ENCODE assay signal across 27 cellular contexts in genomic region chr3:5811051-5811450, GRCh38.
"Had no signal": no experiment of that assay in that cellular context is flagged by ENCODE, and none has a peak within 500 bp of the region (broad histone marks: within the 10 kb centered on the region; RNA-seq: fewer than 3 reads in every experiment).

No MANE protein-coding gene starts in this region.

- H3K4me1 Mint-ChIP-seq: T-cell had no signal

- H3K4me3 Mint-ChIP-seq: T-cell had no signal

- H3K36me3 ChIP-seq: MG63 had no signal

- H3K27me3 ChIP-seq: MG63 had no signal

- H3K4me2 ChIP-seq: PC-9 had no signal

- H3K27ac Mint-ChIP-seq: T-cell had no signal

- H3K4me3 ChIP-seq: MG63, PC-9, SK-N-MC had no signal

- H3K27ac ChIP-seq: PC-9, SK-N-MC had no signal

- ATAC-seq: Panc1, SK-N-SH treated with all-trans-retinoic acid at 6 μM for 48 hours, T-cell had no signal

- DNase-seq: Kasumi-1, MG63, NCI-H1048, NCI-H1092 treated with DMSO at 0.1 percent for 48 hours, NCI-H1417, NCI-H1436, NCI-H146, NCI-H1694, NCI-H187, NCI-H1930, NCI-H2029 treated with DMSO at 0.1 percent for 48 hours, NCI-H2081 treated with DMSO at 0.1 percent for 48 hours, NCI-H2107, NCI-H2171, NCI-H226, NCI-H446 treated with DMSO at 0.1 percent for 48 hours, NCI-H510A, NCI-H524, NCI-H526, NCI-H774, PC-9, Right ventricle myocardium superior, RPMI8226, T-cell had no signal

- H3K9me3 ChIP-seq: MG63 had no signal

- H3K27me3 Mint-ChIP-seq: T-cell had no signal

- H3K36me3 Mint-ChIP-seq: T-cell had no signal
